Comparison of ENCODE assay signal across 18 cellular contexts in the genomic region with DNA sequence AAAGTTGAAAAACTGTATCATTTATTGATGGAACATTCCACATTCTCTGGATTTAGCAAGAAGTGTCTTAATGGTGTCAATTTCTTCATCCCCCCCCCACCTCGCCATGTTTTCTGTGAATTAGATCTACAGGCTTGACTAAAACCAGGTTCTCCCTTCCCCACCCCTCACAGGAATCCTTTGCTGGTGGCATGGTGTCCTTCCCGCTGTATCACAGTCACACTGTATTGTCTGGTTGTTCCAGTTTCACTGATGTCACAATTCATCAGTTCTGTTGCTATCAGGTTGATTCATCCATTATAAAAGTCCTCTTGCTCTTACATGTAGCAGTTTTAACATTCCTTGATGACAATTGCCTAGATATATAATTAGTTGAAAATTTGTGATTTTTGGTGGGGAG. TPM values are rescaled to one million over a fixed set of nuclear protein-coding genes. Genes with fewer than 3 reads are reported as not detected.
A peak's percentile ranks its signal among the peaks of the same experiment; 100 is the strongest.
DNase-seq lines count a peak whose midpoint lies in the region; ATAC-seq and TF ChIP-seq lines count a peak whose summit lies in the region.
"Had no signal": no experiment of that assay in that cellular context is flagged by ENCODE, and none has a peak within 500 bp of the region (broad histone marks: within the 10 kb centered on the region; RNA-seq: fewer than 3 reads in every experiment).

No MANE protein-coding gene starts in this region.

- CTCF ChIA-PET in activated CD8-positive, alpha-beta memory T cell treated with anti-CD3 and anti-CD28 coated beads, Interleukin-2, amount 10 ng/mL, durations not matched to agents 7 days and 5 days (lab: Charles Lee) = no interaction called here
- CTCF ChIA-PET in CD8-positive, alpha-beta T cell (lab: Charles Lee) = no interaction called here
- CTCF ChIA-PET in T-cell (lab: Charles Lee) = no interaction called here

- H3K9me3 Mint-ChIP-seq in activated CD8-positive, alpha-beta memory T cell treated with anti-CD3 and anti-CD28 coated beads, Interleukin-2, amount 10 ng/mL, durations not matched to agents 7 days and 5 days (ENCODE audit: low read depth) = no peaks in the 10 kb centered on the region
- H3K9me3 Mint-ChIP-seq in CD8-positive, alpha-beta T cell = no peaks in the 10 kb centered on the region
- H3K9me3 Mint-ChIP-seq in type B pancreatic cell (no peaks in the 10 kb centered on the region), T-cell (no peaks in the 10 kb centered on the region)
- H3K9me3 Mint-ChIP-seq: CD14-positive monocyte; CD8-positive, alpha-beta memory T cell; H9 had no signal

- no peak overlapping the region for H3K27ac Mint-ChIP-seq in activated CD8-positive, alpha-beta memory T cell treated with anti-CD3 and anti-CD28 coated beads, Interleukin-2, amount 10 ng/mL, durations not matched to agents 7 days and 5 days
- H3K27ac Mint-ChIP-seq in CD8-positive, alpha-beta T cell = peak overlapping the region; percentile 30
- H3K27ac Mint-ChIP-seq in type B pancreatic cell (peak overlapping the region; percentile 95), T-cell (no peak overlapping the region)
- H3K27ac Mint-ChIP-seq: H9 had no signal

- no peaks in the 10 kb centered on the region for H3K4me1 Mint-ChIP-seq in activated CD8-positive, alpha-beta memory T cell treated with anti-CD3 and anti-CD28 coated beads, Interleukin-2, amount 10 ng/mL, durations not matched to agents 7 days and 5 days
- H3K4me1 Mint-ChIP-seq in CD8-positive, alpha-beta T cell (ENCODE audit: low read depth) = no peaks in the 10 kb centered on the region
- H3K4me1 Mint-ChIP-seq in type B pancreatic cell (ENCODE audit: unreplicated experiment) (peaks cover 10% of the 10 kb centered on the region), T-cell (no peaks in the 10 kb centered on the region)
- H3K4me1 Mint-ChIP-seq: CD14-positive monocyte had no signal

- H3K36me3 Mint-ChIP-seq in activated CD8-positive, alpha-beta memory T cell treated with anti-CD3 and anti-CD28 coated beads, Interleukin-2, amount 10 ng/mL, durations not matched to agents 7 days and 5 days = no peaks in the 10 kb centered on the region
- peaks cover 22% of the 10 kb centered on the region for H3K36me3 Mint-ChIP-seq in CD8-positive, alpha-beta T cell
- H3K36me3 Mint-ChIP-seq in type B pancreatic cell = peaks cover 18% of the 10 kb centered on the region
- H3K36me3 Mint-ChIP-seq in T-cell = peaks cover 23% of the 10 kb centered on the region

- H3K36me3 ChIP-seq in CD8-positive, alpha-beta T cell (ENCODE audit: insufficient read depth, low read length) = no peaks in the 10 kb centered on the region

- DNase-seq in activated CD8-positive, alpha-beta memory T cell treated with anti-CD3 and anti-CD28 coated beads, Interleukin-2, amount 10 ng/mL, durations not matched to agents 7 days and 5 days = peak; percentile 35
- DNase-seq in activated CD8-positive, alpha-beta memory T cell treated with anti-CD3 and anti-CD28 coated beads for 24 hours = no peak
- peak in 1 of 7 experiments; percentile 23 for DNase-seq in CD8-positive, alpha-beta T cell
- DNase-seq in epithelial cell of esophagus (ENCODE audit: low read depth) (peak; percentile 50), type B pancreatic cell (ENCODE audit: extremely low spot score, unreplicated experiment) (no peak), T-cell (no peak)
- DNase-seq: 8988T; CD8-positive, alpha-beta memory T cell; COR-L47; DMS 273 treated with DMSO at 0.1 percent for 48 hours; DMS53; DND-41; EL; H9 had no signal

- no peaks in the 10 kb centered on the region for H3K27me3 Mint-ChIP-seq in activated CD8-positive, alpha-beta memory T cell treated with anti-CD3 and anti-CD28 coated beads, Interleukin-2, amount 10 ng/mL, durations not matched to agents 7 days and 5 days
- no peaks in the 10 kb centered on the region for H3K27me3 Mint-ChIP-seq in CD8-positive, alpha-beta T cell (ENCODE audit: low read depth)
- no peaks in the 10 kb centered on the region for H3K27me3 Mint-ChIP-seq in type B pancreatic cell
- H3K27me3 Mint-ChIP-seq in T-cell = no peaks in the 10 kb centered on the region
- H3K27me3 Mint-ChIP-seq: CD8-positive, alpha-beta memory T cell had no signal

- no peak overlapping the region for H3K27ac ChIP-seq in CD8-positive, alpha-beta T cell (ENCODE audit: low read depth, low read length)
- H3K27ac ChIP-seq: BLaER1 had no signal

- no peaks in the 10 kb centered on the region for H3K4me1 ChIP-seq in CD8-positive, alpha-beta T cell (ENCODE audit: insufficient read depth, low read length)
- H3K4me1 ChIP-seq: BLaER1 had no signal

- ATAC-seq in activated CD8-positive, alpha-beta memory T cell treated with anti-CD3 and anti-CD28 coated beads, Interleukin-2, amount 10 ng/mL, durations not matched to agents 7 days and 5 days = no peak
- no peak for ATAC-seq in CD8-positive, alpha-beta T cell
- no peak for ATAC-seq in GM21576 (IDR thresholded peaks at IDR 0.05; ENCODE audit: unreplicated experiment)
- ATAC-seq in T-cell (replicated peaks in 1 of 4) = no peak
- ATAC-seq: GM12878 had no signal

- H3K4me3 Mint-ChIP-seq in activated CD8-positive, alpha-beta memory T cell treated with anti-CD3 and anti-CD28 coated beads, Interleukin-2, amount 10 ng/mL, durations not matched to agents 7 days and 5 days = no peak overlapping the region
- H3K4me3 Mint-ChIP-seq in CD8-positive, alpha-beta T cell = no peak overlapping the region
- peak overlapping the region; percentile 63 for H3K4me3 Mint-ChIP-seq in type B pancreatic cell
- no peak overlapping the region for H3K4me3 Mint-ChIP-seq in T-cell
- H3K4me3 Mint-ChIP-seq: CD14-positive monocyte; CD8-positive, alpha-beta memory T cell; H9 had no signal

- H3K27me3 ChIP-seq in CD8-positive, alpha-beta T cell (ENCODE audit: insufficient read depth, low read length) = no peaks in the 10 kb centered on the region
- H3K27me3 ChIP-seq: BLaER1 had no signal

- intact Hi-C loops in CD8-positive, alpha-beta T cell (cut with DNase I, micrococcal nuclease) = no loop called here

- POLR2A ChIA-PET in CD8-positive, alpha-beta T cell (lab: Charles Lee) = no interaction called here
- POLR2A ChIA-PET in T-cell (lab: Charles Lee) = no interaction called here

- TF ChIP-seq CTCF in CD8-positive, alpha-beta T cell (IDR thresholded peaks at IDR 0.05) = no peak
- TF ChIP-seq CTCF in epithelial cell of esophagus (IDR thresholded peaks at IDR 0.05; ENCODE audit: insufficient read depth, low read depth, low read length, missing control alignments) (no peak), type B pancreatic cell (conservative IDR thresholded peaks at IDR 0.05) (no peak)

- H3K9me3 ChIP-seq in CD8-positive, alpha-beta T cell (ENCODE audit: low read length) = no peaks in the 10 kb centered on the region
- H3K9me3 ChIP-seq: BLaER1 had no signal

- H3K4me3 ChIP-seq in CD8-positive, alpha-beta T cell (ENCODE audit: low read depth, low read length) = no peak overlapping the region
- no peak overlapping the region for H3K4me3 ChIP-seq in epithelial cell of esophagus (ENCODE audit: low read length)
- H3K4me3 ChIP-seq: BLaER1, GM12878 had no signal

RNA-seq across cellular contexts. Expression of a gene that starts 6.1 kb away (rescaled TPM):
- total RNA-seq in activated CD8-positive, alpha-beta memory T cell treated with anti-CD3 and anti-CD28 coated beads, Interleukin-2, amount 10 ng/mL, durations not matched to agents 7 days and 5 days = 1 to 10 TPM; 1.4 to 1.8 TPM
- total RNA-seq in CD8-positive, alpha-beta T cell = under 1 TPM; 0.16 to 0.44 TPM
- 7.1 and 28.9 TPM in 2 replicates for total RNA-seq in type B pancreatic cell (ENCODE audit: low replicate concordance)
- total RNA-seq in T-cell = 1 to 10 TPM in 4 of 5 donors, under 1 TPM in 1; 0.96 to 4.1 (median 3.2) TPM

Comparison
In these comparisons a context has a peak if more than half of its experiments do, and no peak if none do; other contexts are left out.
1. DNase-seq: peak in activated CD8-positive, alpha-beta memory T cell treated with anti-CD3 and anti-CD28 coated beads, Interleukin-2, amount 10 ng/mL, durations not matched to agents 7 days and 5 days (single experiment) and epithelial cell of esophagus (single experiment); none in activated CD8-positive, alpha-beta memory T cell treated with anti-CD3 and anti-CD28 coated beads for 24 hours (single experiment), type B pancreatic cell (single experiment) and T-cell (0 of 34).
2. H3K27ac Mint-ChIP-seq: peak in CD8-positive, alpha-beta T cell (single experiment) and type B pancreatic cell (single experiment); none in activated CD8-positive, alpha-beta memory T cell treated with anti-CD3 and anti-CD28 coated beads, Interleukin-2, amount 10 ng/mL, durations not matched to agents 7 days and 5 days (single experiment) and T-cell (0 of 2).